ENCODE assay signal across 18 cellular contexts in genomic region chr6:143196525-143197225, GRCh38.
DNase-seq lines count a peak whose midpoint lies in the region; ATAC-seq and TF ChIP-seq lines count a peak whose summit lies in the region.
"Had no signal": no experiment of that assay in that cellular context is flagged by ENCODE, and none has a peak within 500 bp of the region (broad histone marks: within the 10 kb centered on the region; RNA-seq: fewer than 3 reads in every experiment).

No MANE protein-coding gene starts in this region.

- H3K4me3 ChIP-seq in SK-N-SH (ENCODE audit: low read depth in 2 of 2, low read length in 1 of 2): no peak overlapping the region
- H3K4me3 ChIP-seq: adrenal gland, gastroesophageal sphincter, sigmoid colon had no signal

- H3K9me3 ChIP-seq in SK-N-SH: no peaks in the 10 kb centered on the region
- H3K9me3 ChIP-seq: adrenal gland, gastroesophageal sphincter, sigmoid colon had no signal

- POLR2A ChIA-PET in SK-N-SH (lab: Yijun Ruan, JAX): no interaction called here

- intact Hi-C loops in sciatic nerve (cut with DNase I): no loop called here

- no peak for TF ChIP-seq CTCF in SK-N-SH (IDR thresholded peaks at IDR 0.05)

- WGBS in SK-N-SH (ENCODE audit: low lambda C conversion rate): 73% methylated on average over 5 of the region's 5 CpGs

- H3F3A ChIP-seq in SK-N-SH (replicated peaks; ENCODE audit: insufficient read depth): no peaks in the 10 kb centered on the region

- ATAC-seq in sciatic nerve: peak; percentile 70
- no peak for ATAC-seq in GM21447 (IDR thresholded peaks at IDR 0.05; ENCODE audit: unreplicated experiment)
- ATAC-seq: activated T-helper 17 cell treated with anti-CD3 and anti-CD28 coated beads, Interleukin-2, amount 50 U/mL, for 72 hours; gastroesophageal sphincter; Right ventricle myocardium inferior had no signal

- no peaks in the 10 kb centered on the region for H3K9me2 ChIP-seq in SK-N-SH

- TF ChIP-seq EP300 in SK-N-SH (IDR thresholded peaks at IDR 0.05; ENCODE audit: borderline replicate concordance in 1 of 2, low read depth in 1 of 2, low read length in 1 of 2): no peak; a peak in 1 of 4 replicates

- CTCF ChIA-PET in SK-N-SH (lab: Yijun Ruan, JAX): no interaction called here

- no peaks in the 10 kb centered on the region for H3K79me2 ChIP-seq in SK-N-SH (ENCODE audit: insufficient read depth)

- no peak overlapping the region for H3K9ac ChIP-seq in SK-N-SH

- H3K4me2 ChIP-seq in SK-N-SH: no peak overlapping the region

- peak overlapping the region; percentile 16 to 45; a peak in 3 of 4 replicates for H3K27ac ChIP-seq in SK-N-SH (ENCODE audit: low read depth in 2 of 2, low read length in 1 of 2)
- H3K27ac ChIP-seq: gastroesophageal sphincter, sigmoid colon had no signal

- TF ChIP-seq RAD21 in SK-N-SH (IDR thresholded peaks at IDR 0.05; ENCODE audit: low read length): no peak

- H4K20me1 ChIP-seq in SK-N-SH (ENCODE audit: insufficient read depth): no peaks in the 10 kb centered on the region

- no peaks in the 10 kb centered on the region for H3K36me3 ChIP-seq in SK-N-SH (replicated peaks in 1 of 2; ENCODE audit: control insufficient read depth in 1 of 2, insufficient read depth in 2 of 2, low read length in 1 of 2)
- H3K36me3 ChIP-seq: adrenal gland, gastroesophageal sphincter, sigmoid colon had no signal

- peak; percentile 47 for DNase-seq in EH (ENCODE audit: low read depth)
- no peak for DNase-seq in SK-N-SH
- DNase-seq in glomerular visceral epithelial cell (ENCODE audit: extremely low spot score): peak; percentile 30
- no peak for DNase-seq in sciatic nerve (ENCODE audit: low spot score)
- DNase-seq in NCI-H1048 (lab: John Stamatoyannopoulos, UW): no peak
- no peak for DNase-seq in stimulated activated CD4-positive, alpha-beta T cell treated with anti-CD3 and anti-CD28 coated beads, Interleukin-15, amount 100 ng/mL, for 24 hours
- DNase-seq: activated CD4-positive, CD25-positive, alpha-beta regulatory T cell; C1 segment of cervical spinal cord; GOT3; NCI-H1694 treated with DMSO at 0.1 percent for 48 hours; sigmoid colon; stimulated activated CD4-positive, alpha-beta T cell treated with anti-CD3 and anti-CD28 coated beads, Interleukin-4, amount 100 ng/mL, for 24 hours; stimulated activated CD8-positive, alpha-beta memory T cell treated with anti-CD3 and anti-CD28 coated beads, Interleukin-4, amount 100 ng/mL, for 48 hours had no signal

- peaks cover 6 to 28% of the 10 kb centered on the region in 2 experiments; a peak in 2 of 4 replicates for H3K4me1 ChIP-seq in SK-N-SH (ENCODE audit: control insufficient read depth in 1 of 2, insufficient read depth in 2 of 2, low read depth in 1 of 2, low read length in 1 of 2)
- H3K4me1 ChIP-seq: sigmoid colon had no signal

- H2AFZ ChIP-seq in SK-N-SH (ENCODE audit: low read depth): no peak overlapping the region

- no peaks in the 10 kb centered on the region for H3K27me3 ChIP-seq in SK-N-SH (ENCODE audit: insufficient read depth)
- H3K27me3 ChIP-seq: adrenal gland, gastroesophageal sphincter, sigmoid colon had no signal

TF ChIP-seq in SK-N-SH, 30 proteins besides CTCF, POLR2A, EP300 and RAD21:
- TF ChIP-seq SIN3A (IDR thresholded peaks at IDR 0.05; ENCODE audit: borderline replicate concordance, low read depth, low read length) (no peak), FOXJ3 (CRISPR knock-in tag; IDR thresholded peaks at IDR 0.05) (no peak), JUND (IDR thresholded peaks at IDR 0.05) (no peak), CHD2 (IDR thresholded peaks at IDR 0.05; ENCODE audit: low read length, partially characterized antibody) (no peak), ELF1 (IDR thresholded peaks at IDR 0.05) (no peak), EZH2phosphoT487 (IDR thresholded peaks at IDR 0.05; ENCODE audit: borderline replicate concordance, low read depth) (no peak), TCF12 (IDR thresholded peaks at IDR 0.05) (no peak), GABPA (IDR thresholded peaks at IDR 0.05; ENCODE audit: low read depth) (no peak), FOXM1 (IDR thresholded peaks at IDR 0.05; ENCODE audit: low read depth) (no peak)
- TF ChIP-seq, protein P1, sequence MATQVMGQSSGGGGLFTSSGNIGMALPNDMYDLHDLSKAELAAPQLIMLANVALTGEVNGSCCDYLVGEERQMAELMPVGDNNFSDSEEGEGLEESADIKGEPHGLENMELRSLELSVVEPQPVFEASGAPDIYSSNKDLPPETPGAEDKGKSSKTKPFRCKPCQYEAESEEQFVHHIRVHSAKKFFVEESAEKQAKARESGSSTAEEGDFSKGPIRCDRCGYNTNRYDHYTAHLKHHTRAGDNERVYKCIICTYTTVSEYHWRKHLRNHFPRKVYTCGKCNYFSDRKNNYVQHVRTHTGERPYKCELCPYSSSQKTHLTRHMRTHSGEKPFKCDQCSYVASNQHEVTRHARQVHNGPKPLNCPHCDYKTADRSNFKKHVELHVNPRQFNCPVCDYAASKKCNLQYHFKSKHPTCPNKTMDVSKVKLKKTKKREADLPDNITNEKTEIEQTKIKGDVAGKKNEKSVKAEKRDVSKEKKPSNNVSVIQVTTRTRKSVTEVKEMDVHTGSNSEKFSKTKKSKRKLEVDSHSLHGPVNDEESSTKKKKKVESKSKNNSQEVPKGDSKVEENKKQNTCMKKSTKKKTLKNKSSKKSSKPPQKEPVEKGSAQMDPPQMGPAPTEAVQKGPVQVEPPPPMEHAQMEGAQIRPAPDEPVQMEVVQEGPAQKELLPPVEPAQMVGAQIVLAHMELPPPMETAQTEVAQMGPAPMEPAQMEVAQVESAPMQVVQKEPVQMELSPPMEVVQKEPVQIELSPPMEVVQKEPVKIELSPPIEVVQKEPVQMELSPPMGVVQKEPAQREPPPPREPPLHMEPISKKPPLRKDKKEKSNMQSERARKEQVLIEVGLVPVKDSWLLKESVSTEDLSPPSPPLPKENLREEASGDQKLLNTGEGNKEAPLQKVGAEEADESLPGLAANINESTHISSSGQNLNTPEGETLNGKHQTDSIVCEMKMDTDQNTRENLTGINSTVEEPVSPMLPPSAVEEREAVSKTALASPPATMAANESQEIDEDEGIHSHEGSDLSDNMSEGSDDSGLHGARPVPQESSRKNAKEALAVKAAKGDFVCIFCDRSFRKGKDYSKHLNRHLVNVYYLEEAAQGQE (IDR thresholded peaks at IDR 0.05; ENCODE audit: low read depth, low read length): no peak
TF ChIP-seq in SK-N-SH: peak in this region for 0.

Comparison
In these comparisons a context has a peak if more than half of its experiments do, and no peak if none do; other contexts are left out.
1. DNase-seq: peak in EH (single experiment) and glomerular visceral epithelial cell (single experiment); none in SK-N-SH (single experiment), sciatic nerve (single experiment), NCI-H1048 (single experiment) and stimulated activated CD4-positive, alpha-beta T cell treated with anti-CD3 and anti-CD28 coated beads, Interleukin-15, amount 100 ng/mL, for 24 hours (single experiment).